In the genomic region with DNA sequence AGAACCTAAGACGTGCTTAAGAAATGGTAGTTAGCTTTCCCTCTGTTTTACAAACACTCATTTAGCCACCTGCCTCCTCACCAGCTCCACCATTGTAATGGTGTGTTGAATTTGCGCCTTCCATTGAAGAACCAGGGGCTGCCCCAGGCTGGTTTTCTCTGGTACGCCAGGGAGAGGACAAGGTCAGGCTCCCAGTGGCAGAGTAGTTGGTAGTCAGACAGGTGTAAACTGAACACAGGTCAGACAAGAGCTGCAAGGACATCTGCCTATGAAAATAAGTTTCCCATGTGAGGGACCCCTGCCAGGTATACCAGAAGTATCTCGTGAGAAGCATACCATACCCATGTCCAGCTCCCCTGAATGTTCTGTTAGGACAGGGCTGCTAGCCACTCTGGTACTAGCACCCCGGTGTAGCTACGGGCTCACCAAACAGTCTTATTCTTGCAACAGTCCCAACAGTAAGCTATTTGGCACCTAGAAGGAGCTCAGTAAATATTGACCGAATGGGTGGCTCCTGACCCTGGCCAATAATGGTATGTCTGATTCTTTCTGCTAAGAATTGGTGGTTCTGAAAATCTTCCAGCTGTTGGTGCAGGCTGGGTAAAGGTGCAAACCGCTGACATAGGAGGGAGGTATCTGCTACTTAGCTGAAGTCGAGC, we compare ENCODE assay signal across 1 cellular context.
TF ChIP-seq lines count a peak whose summit lies in the region.

No MANE protein-coding gene starts in this region.

TF ChIP-seq in HepG2, 621 proteins besides CTCF, POLR2A, EP300 and RAD21 (continued from another document and continues in another):
- TF ChIP-seq, protein P1, sequence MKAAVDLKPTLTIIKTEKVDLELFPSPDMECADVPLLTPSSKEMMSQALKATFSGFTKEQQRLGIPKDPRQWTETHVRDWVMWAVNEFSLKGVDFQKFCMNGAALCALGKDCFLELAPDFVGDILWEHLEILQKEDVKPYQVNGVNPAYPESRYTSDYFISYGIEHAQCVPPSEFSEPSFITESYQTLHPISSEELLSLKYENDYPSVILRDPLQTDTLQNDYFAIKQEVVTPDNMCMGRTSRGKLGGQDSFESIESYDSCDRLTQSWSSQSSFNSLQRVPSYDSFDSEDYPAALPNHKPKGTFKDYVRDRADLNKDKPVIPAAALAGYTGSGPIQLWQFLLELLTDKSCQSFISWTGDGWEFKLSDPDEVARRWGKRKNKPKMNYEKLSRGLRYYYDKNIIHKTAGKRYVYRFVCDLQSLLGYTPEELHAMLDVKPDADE (CRISPR knock-in tag; IDR thresholded peaks at IDR 0.05), result no peak
- TF ChIP-seq, protein P2, sequence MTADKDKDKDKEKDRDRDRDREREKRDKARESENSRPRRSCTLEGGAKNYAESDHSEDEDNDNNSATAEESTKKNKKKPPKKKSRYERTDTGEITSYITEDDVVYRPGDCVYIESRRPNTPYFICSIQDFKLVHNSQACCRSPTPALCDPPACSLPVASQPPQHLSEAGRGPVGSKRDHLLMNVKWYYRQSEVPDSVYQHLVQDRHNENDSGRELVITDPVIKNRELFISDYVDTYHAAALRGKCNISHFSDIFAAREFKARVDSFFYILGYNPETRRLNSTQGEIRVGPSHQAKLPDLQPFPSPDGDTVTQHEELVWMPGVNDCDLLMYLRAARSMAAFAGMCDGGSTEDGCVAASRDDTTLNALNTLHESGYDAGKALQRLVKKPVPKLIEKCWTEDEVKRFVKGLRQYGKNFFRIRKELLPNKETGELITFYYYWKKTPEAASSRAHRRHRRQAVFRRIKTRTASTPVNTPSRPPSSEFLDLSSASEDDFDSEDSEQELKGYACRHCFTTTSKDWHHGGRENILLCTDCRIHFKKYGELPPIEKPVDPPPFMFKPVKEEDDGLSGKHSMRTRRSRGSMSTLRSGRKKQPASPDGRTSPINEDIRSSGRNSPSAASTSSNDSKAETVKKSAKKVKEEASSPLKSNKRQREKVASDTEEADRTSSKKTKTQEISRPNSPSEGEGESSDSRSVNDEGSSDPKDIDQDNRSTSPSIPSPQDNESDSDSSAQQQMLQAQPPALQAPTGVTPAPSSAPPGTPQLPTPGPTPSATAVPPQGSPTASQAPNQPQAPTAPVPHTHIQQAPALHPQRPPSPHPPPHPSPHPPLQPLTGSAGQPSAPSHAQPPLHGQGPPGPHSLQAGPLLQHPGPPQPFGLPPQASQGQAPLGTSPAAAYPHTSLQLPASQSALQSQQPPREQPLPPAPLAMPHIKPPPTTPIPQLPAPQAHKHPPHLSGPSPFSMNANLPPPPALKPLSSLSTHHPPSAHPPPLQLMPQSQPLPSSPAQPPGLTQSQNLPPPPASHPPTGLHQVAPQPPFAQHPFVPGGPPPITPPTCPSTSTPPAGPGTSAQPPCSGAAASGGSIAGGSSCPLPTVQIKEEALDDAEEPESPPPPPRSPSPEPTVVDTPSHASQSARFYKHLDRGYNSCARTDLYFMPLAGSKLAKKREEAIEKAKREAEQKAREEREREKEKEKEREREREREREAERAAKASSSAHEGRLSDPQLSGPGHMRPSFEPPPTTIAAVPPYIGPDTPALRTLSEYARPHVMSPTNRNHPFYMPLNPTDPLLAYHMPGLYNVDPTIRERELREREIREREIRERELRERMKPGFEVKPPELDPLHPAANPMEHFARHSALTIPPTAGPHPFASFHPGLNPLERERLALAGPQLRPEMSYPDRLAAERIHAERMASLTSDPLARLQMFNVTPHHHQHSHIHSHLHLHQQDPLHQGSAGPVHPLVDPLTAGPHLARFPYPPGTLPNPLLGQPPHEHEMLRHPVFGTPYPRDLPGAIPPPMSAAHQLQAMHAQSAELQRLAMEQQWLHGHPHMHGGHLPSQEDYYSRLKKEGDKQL (CRISPR knock-in tag; IDR thresholded peaks at IDR 0.05; ENCODE audit: low read depth), result peak; percentile 80
- TF ChIP-seq FOXA1 (IDR thresholded peaks at IDR 0.05), result no peak
- TF ChIP-seq FOXA1 (CRISPR knock-in tag; IDR thresholded peaks at IDR 0.05), result peak; percentile 87
- TF ChIP-seq NFIC (IDR thresholded peaks at IDR 0.05; ENCODE audit: low read length), result peak; percentile 52; the same call in 1 of the 2 replicates
- TF ChIP-seq EED (CRISPR knock-in tag; IDR thresholded peaks at IDR 0.05), result no peak
- TF ChIP-seq RFX3 (CRISPR knock-in tag; IDR thresholded peaks at IDR 0.05), result no peak
- TF ChIP-seq NR2C2 (CRISPR knock-in tag; IDR thresholded peaks at IDR 0.05; ENCODE audit: borderline replicate concordance), result no peak
- TF ChIP-seq, protein P3, sequence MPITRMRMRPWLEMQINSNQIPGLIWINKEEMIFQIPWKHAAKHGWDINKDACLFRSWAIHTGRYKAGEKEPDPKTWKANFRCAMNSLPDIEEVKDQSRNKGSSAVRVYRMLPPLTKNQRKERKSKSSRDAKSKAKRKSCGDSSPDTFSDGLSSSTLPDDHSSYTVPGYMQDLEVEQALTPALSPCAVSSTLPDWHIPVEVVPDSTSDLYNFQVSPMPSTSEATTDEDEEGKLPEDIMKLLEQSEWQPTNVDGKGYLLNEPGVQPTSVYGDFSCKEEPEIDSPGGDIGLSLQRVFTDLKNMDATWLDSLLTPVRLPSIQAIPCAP (CRISPR knock-in tag; IDR thresholded peaks at IDR 0.05; ENCODE audit: low read depth), result no peak
- no peak for TF ChIP-seq KAT2B (IDR thresholded peaks at IDR 0.05; ENCODE audit: borderline replicate concordance, low read depth, low read length)
- TF ChIP-seq ZKSCAN1 (IDR thresholded peaks at IDR 0.05; ENCODE audit: low read length), result no peak
- TF ChIP-seq CEBPG (CRISPR knock-in tag; IDR thresholded peaks at IDR 0.05), result peak; percentile 55
- TF ChIP-seq HMG20B (CRISPR knock-in tag; conservative IDR thresholded peaks at IDR 0.05), result peak; percentile 75; the same call in 1 of the 2 replicates
- peak; percentile 42; the same call in 1 of the 2 replicates for TF ChIP-seq TARDBP (CRISPR knock-in tag; IDR thresholded peaks at IDR 0.05)
- TF ChIP-seq ZNF263 (CRISPR knock-in tag; IDR thresholded peaks at IDR 0.05), result no peak
- no peak for TF ChIP-seq ZNF576 (CRISPR knock-in tag; IDR thresholded peaks at IDR 0.05)
- no peak for TF ChIP-seq KDM5B (CRISPR knock-in tag; IDR thresholded peaks at IDR 0.05; ENCODE audit: borderline replicate concordance)
- peak; percentile 82 for TF ChIP-seq NR2F6 (IDR thresholded peaks at IDR 0.05)
- TF ChIP-seq NR2F6 (CRISPR knock-in tag; IDR thresholded peaks at IDR 0.05), result peak; percentile 69
- 0 out of 2 replicates have a peak, but pooled peaks have one; percentile 19 for TF ChIP-seq SALL1 (CRISPR knock-in tag; IDR thresholded peaks at IDR 0.05)
- TF ChIP-seq, protein P4, sequence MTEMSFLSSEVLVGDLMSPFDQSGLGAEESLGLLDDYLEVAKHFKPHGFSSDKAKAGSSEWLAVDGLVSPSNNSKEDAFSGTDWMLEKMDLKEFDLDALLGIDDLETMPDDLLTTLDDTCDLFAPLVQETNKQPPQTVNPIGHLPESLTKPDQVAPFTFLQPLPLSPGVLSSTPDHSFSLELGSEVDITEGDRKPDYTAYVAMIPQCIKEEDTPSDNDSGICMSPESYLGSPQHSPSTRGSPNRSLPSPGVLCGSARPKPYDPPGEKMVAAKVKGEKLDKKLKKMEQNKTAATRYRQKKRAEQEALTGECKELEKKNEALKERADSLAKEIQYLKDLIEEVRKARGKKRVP (CRISPR knock-in tag; IDR thresholded peaks at IDR 0.05), result no peak
- no peak for TF ChIP-seq PTBP1 (IDR thresholded peaks at IDR 0.05; ENCODE audit: low read depth, low read length, poor library complexity, severe bottlenecking)
- TF ChIP-seq RELA (CRISPR knock-in tag; IDR thresholded peaks at IDR 0.05), result no peak
- TF ChIP-seq ELF4 (CRISPR knock-in tag; IDR thresholded peaks at IDR 0.05; ENCODE audit: borderline replicate concordance), result no peak
- no peak for TF ChIP-seq ZNF777 (CRISPR knock-in tag; IDR thresholded peaks at IDR 0.05)
- TF ChIP-seq ZNF570 (CRISPR knock-in tag; IDR thresholded peaks at IDR 0.05; ENCODE audit: borderline replicate concordance), result no peak
- TF ChIP-seq ZNF619 (CRISPR knock-in tag; IDR thresholded peaks at IDR 0.05), result no peak
- no peak for TF ChIP-seq ZNF407 (CRISPR knock-in tag; IDR thresholded peaks at IDR 0.05; ENCODE audit: not compliant biosample characterization)
- TF ChIP-seq KDM5A (IDR thresholded peaks at IDR 0.05; ENCODE audit: borderline replicate concordance, low read length), result no peak
- TF ChIP-seq, protein P5, sequence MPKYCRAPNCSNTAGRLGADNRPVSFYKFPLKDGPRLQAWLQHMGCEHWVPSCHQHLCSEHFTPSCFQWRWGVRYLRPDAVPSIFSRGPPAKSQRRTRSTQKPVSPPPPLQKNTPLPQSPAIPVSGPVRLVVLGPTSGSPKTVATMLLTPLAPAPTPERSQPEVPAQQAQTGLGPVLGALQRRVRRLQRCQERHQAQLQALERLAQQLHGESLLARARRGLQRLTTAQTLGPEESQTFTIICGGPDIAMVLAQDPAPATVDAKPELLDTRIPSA (CRISPR knock-in tag; IDR thresholded peaks at IDR 0.05; ENCODE audit: borderline replicate concordance), result no peak
- peak; percentile 38; the same call in 1 of the 2 replicates for TF ChIP-seq FOXJ3 (CRISPR knock-in tag; IDR thresholded peaks at IDR 0.05; ENCODE audit: borderline replicate concordance)
- TF ChIP-seq ZIK1 (CRISPR knock-in tag; IDR thresholded peaks at IDR 0.05; ENCODE audit: borderline replicate concordance, low read depth), result no peak
- 0 out of 2 replicates have a peak, but pooled peaks have one; percentile 20 for TF ChIP-seq PRDM10 (CRISPR knock-in tag; IDR thresholded peaks at IDR 0.05; ENCODE audit: low read depth)
- TF ChIP-seq MXD4 (CRISPR knock-in tag; IDR thresholded peaks at IDR 0.05), result no peak
- no peak for TF ChIP-seq ZNF136 (CRISPR knock-in tag; IDR thresholded peaks at IDR 0.05; ENCODE audit: low read depth)
- TF ChIP-seq PLRG1 (conservative IDR thresholded peaks at IDR 0.05), result no peak
- no peak for TF ChIP-seq ARID2 (CRISPR knock-in tag; IDR thresholded peaks at IDR 0.05; ENCODE audit: borderline replicate concordance)
